ENCODE assay signal across 22 cellular contexts in the genomic region with DNA sequence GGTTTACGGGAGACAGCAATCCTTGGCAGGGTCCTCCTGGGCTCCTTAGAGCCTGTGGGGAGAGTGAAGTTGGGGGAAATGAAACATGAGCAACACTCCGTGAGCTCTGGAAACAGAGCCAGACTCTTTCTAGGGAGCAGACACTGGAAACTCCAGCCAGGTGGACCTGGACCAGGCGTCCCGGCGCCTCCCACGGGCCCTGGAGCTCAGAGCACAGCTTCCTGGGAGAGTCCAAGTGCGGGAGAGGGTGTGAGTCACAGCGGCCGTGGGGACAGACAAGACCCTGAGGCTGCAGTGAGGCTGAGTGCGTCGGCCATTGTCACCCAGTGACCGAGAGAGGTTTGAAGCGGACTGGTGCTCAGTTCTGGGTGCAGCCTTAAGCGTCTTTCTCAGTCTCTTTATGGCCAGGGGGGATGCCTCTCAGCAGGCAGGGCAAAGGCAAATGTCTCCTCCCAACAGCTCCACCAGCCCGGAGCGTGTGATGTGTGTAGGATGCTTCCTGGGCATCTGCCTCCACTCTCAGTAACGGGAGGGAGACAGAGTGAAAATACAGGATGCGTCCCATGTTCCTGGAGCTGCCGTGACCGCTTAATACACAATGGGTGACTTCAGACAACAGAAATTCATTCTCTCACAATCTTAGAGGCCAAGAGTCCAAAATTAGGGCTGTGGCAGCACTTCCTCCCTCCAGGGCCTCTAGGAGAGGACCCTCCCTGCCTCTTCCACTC.
DNase-seq lines count a peak whose midpoint lies in the region; ATAC-seq, FAIRE-seq and TF ChIP-seq lines count a peak whose summit lies in the region.
"Had no signal": no experiment of that assay in that cellular context is flagged by ENCODE, and none has a peak within 500 bp of the region (broad histone marks: within the 10 kb centered on the region; RNA-seq: fewer than 3 reads in every experiment).

No MANE protein-coding gene starts in this region.

- H3K9ac ChIP-seq in HepG2 (ENCODE audit: insufficient read depth, low read depth, low read length), result no peak overlapping the region

- H3K9me3 ChIP-seq in HepG2 (ENCODE audit: low read length), result no peaks in the 10 kb centered on the region
- H3K9me3 ChIP-seq in right lobe of liver, result no peaks in the 10 kb centered on the region

- no TSS peak for BruUV-seq in HepG2 (replicated peaks; lab: Mats Ljungman, UMichigan)

- intact Hi-C loops in HepG2 (cut with micrococcal nuclease; ENCODE audit: unreplicated experiment) (no loop called here), right lobe of liver (cut with DNase I) (no loop called here), posterior cingulate gyrus (cut with DNase I) (no loop called here)

- H3K79me2 ChIP-seq in HepG2 (ENCODE audit: insufficient read depth, low read length), result no peaks in the 10 kb centered on the region

- POLR2A ChIA-PET in HepG2 (lab: Yijun Ruan, JAX), result no interaction called here

- no peak for TF ChIP-seq EP300 in HepG2 (IDR thresholded peaks at IDR 0.05; ENCODE audit: low read depth in 2 of 2, low read length in 2 of 2)
- TF ChIP-seq EP300 in HepG2 (CRISPR knock-in tag; IDR thresholded peaks at IDR 0.05; ENCODE audit: borderline replicate concordance), result no peak

- TF ChIP-seq POLR2A in HepG2 (IDR thresholded peaks at IDR 0.05; ENCODE audit: insufficient read depth in 1 of 2, low read depth in 2 of 2, low read length in 2 of 2) (no peak), right lobe of liver (IDR thresholded peaks at IDR 0.05) (no peak)

- no peak overlapping the region for H3K27ac ChIP-seq in HepG2 (ENCODE audit: extremely low read length, insufficient read depth, low read length)
- H3K27ac ChIP-seq in right lobe of liver, result no peak overlapping the region
- H3K27ac ChIP-seq in foreskin keratinocyte, result no peak overlapping the region
- H3K27ac ChIP-seq: C4-2B, PC-9, RWPE1 had no signal

- H3K4me1 ChIP-seq in HepG2 (ENCODE audit: insufficient read depth, low read length) (no peaks in the 10 kb centered on the region), right lobe of liver (no peaks in the 10 kb centered on the region), foreskin keratinocyte (no peaks in the 10 kb centered on the region)

- ATAC-seq in HepG2 (no peak), right lobe of liver (no peak), GM18868 (IDR thresholded peaks at IDR 0.05; ENCODE audit: unreplicated experiment) (no peak), foreskin keratinocyte (no peak)

- in situ Hi-C loops in HepG2 (cut with HindIII; ENCODE audit: extremely low pct_ligation_motif_present, low pct_unique_long_range_greater_than_20kb), result no loop called here

- no peak for TF ChIP-seq RAD21 in HepG2 (CRISPR knock-in tag; IDR thresholded peaks at IDR 0.05)

- H3K27me3 ChIP-seq in HepG2 (ENCODE audit: control insufficient read depth in 1 of 2, insufficient read depth in 2 of 2, low read length in 2 of 2) (no peaks in the 10 kb centered on the region), right lobe of liver (no peaks in the 10 kb centered on the region), foreskin keratinocyte (no peaks in the 10 kb centered on the region)

- no peak overlapping the region for H2AFZ ChIP-seq in HepG2 (ENCODE audit: low read length)
- H2AFZ ChIP-seq: PC-9 had no signal

- DNase-seq in HepG2 (ENCODE audit: low spot score) (no peak), right lobe of liver (no peak), kidney glomerular epithelial cell (lab: John Stamatoyannopoulos, UW) (peak; percentile 1), posterior cingulate gyrus (peak in 8 of 10 donors; percentile 59 to 95 (median 77)), NCI-H1436 treated with DMSO at 0.1 percent for 48 hours (lab: John Stamatoyannopoulos, UW) (no peak), foreskin keratinocyte (no peak)
- DNase-seq: AML-193, H9, HFFc6, KBM-7, MM.1S, NCI-H1092, NCI-H1436, NCI-H1930, NCI-H2227 treated with DMSO at 0.1 percent for 48 hours, NCI-H510A, NCI-H748 treated with DMSO at 0.1 percent for 48 hours, PC-9, SIG-M5 had no signal

- no peak for FAIRE-seq in HepG2 (lab: Jason Lieb, UNC)

- peaks cover 4% of the 10 kb centered on the region; the same call in 1 of the 2 replicates for H4K20me1 ChIP-seq in HepG2 (ENCODE audit: insufficient read depth, low read length)

- H3K36me3 ChIP-seq in HepG2 (replicated peaks in 1 of 2; ENCODE audit: control insufficient read depth in 1 of 2, insufficient read depth in 2 of 2, low read length in 2 of 2), result peaks cover 10 to 15% of the 10 kb centered on the region in 2 experiments; a peak in 4 of 5 replicates
- H3K36me3 ChIP-seq in right lobe of liver, result no peaks in the 10 kb centered on the region

- 97% methylated on average over 13 of the region's 20 CpGs for WGBS in HepG2 (ENCODE audit: low lambda C conversion rate)
- 89% methylated on average over 13 of the region's 20 CpGs for WGBS in right lobe of liver (ENCODE audit: insufficient coverage, low coverage, low lambda C conversion rate, missing lambda C conversion rate)

- TF ChIP-seq CTCF in HepG2 (CRISPR knock-in tag; IDR thresholded peaks at IDR 0.05) (no peak), right lobe of liver (IDR thresholded peaks at IDR 0.05) (no peak), foreskin keratinocyte (conservative IDR thresholded peaks at IDR 0.05) (no peak)

- no peak overlapping the region for H3K4me2 ChIP-seq in HepG2 (ENCODE audit: low read depth, low read length)
- H3K4me2 ChIP-seq: PC-9 had no signal

- CTCF ChIA-PET in HepG2 (lab: Yijun Ruan, JAX; ENCODE audit: low intra/inter-chr PET ratio, low total read pairs), result no interaction called here

- no peak overlapping the region for H3K4me3 ChIP-seq in HepG2 (replicated peaks in 1 of 3; ENCODE audit: insufficient read depth in 1 of 3, low read depth in 2 of 3, low read length in 3 of 3)
- no peak overlapping the region for H3K4me3 ChIP-seq in right lobe of liver
- H3K4me3 ChIP-seq: PC-9 had no signal

TF ChIP-seq in HepG2, 621 proteins besides CTCF, POLR2A, EP300 and RAD21:
- no peak for TF ChIP-seq THYN1 (CRISPR knock-in tag; IDR thresholded peaks at IDR 0.05; ENCODE audit: borderline replicate concordance, low read depth)
- TF ChIP-seq TBP (CRISPR knock-in tag; IDR thresholded peaks at IDR 0.05), result no peak
- TF ChIP-seq PRDM15 (CRISPR knock-in tag; IDR thresholded peaks at IDR 0.05), result no peak
- TF ChIP-seq AGO2 (optimal IDR thresholded peaks at IDR 0.05; ENCODE audit: low read depth, low read length), result peak; percentile 48

Comparison
In these comparisons a context has a peak if more than half of its experiments do, and no peak if none do; other contexts are left out.
1. DNase-seq: peak in kidney glomerular epithelial cell (single experiment) and posterior cingulate gyrus (8 of 10); none in HepG2 (single experiment), right lobe of liver (0 of 3), NCI-H1436 treated with DMSO at 0.1 percent for 48 hours (single experiment) and foreskin keratinocyte (0 of 2).